11 cellular contexts compared by ENCODE assay signal in genomic region chr20:5719861-5720401, GRCh38. TPM values are rescaled to one million over a fixed set of nuclear protein-coding genes. Genes with fewer than 3 reads are reported as not detected.
DNase-seq lines count a peak whose midpoint lies in the region; ATAC-seq and TF ChIP-seq lines count a peak whose summit lies in the region.
"Had no signal": no experiment of that assay in that cellular context is flagged by ENCODE, and none has a peak within 500 bp of the region (broad histone marks: within the 10 kb centered on the region; RNA-seq: fewer than 3 reads in every experiment).

No MANE protein-coding gene starts in this region.

- no peaks in the 10 kb centered on the region for H3K27me3 ChIP-seq in mammary epithelial cell (ENCODE audit: insufficient read depth, low read length)
- no peaks in the 10 kb centered on the region for H3K27me3 ChIP-seq in body of pancreas
- H3K27me3 ChIP-seq: BLaER1 had no signal

- no peak overlapping the region for H3K27ac Mint-ChIP-seq in stimulated activated effector memory CD8-positive, alpha-beta T cell treated with anti-CD3 and anti-CD28 coated beads, Interleukin-12 subunit alpha, Interleukin-12 subunit beta, amount 100 ng/mL, for 72 hours
- H3K27ac Mint-ChIP-seq in progenitor cell of endocrine pancreas: no peak overlapping the region

- DNase-seq in activated T-cell treated with anti-CD3 and anti-CD28 coated beads, Interleukin-2, amount 50 U/mL, for 4 hours: no peak
- DNase-seq in activated T-cell treated with anti-CD3 and anti-CD28 coated beads for 4 hours: no peak
- peak; percentile 47 for DNase-seq in NCI-H69 (lab: John Stamatoyannopoulos, UW)
- peak; percentile 37 for DNase-seq in mammary epithelial cell
- no peak for DNase-seq in stimulated activated effector memory CD8-positive, alpha-beta T cell treated with anti-CD3 and anti-CD28 coated beads, Interleukin-12 subunit alpha, Interleukin-12 subunit beta, amount 100 ng/mL, for 72 hours (ENCODE audit: low spot score in 2 of 2)
- no peak for DNase-seq in progenitor cell of endocrine pancreas (ENCODE audit: low spot score, unreplicated experiment)
- DNase-seq in body of pancreas: no peak
- DNase-seq: stimulated activated CD4-positive, alpha-beta T cell treated with anti-CD3 and anti-CD28 coated beads, Interleukin-15, amount 100 ng/mL, for 24 hours had no signal

- no peak overlapping the region for H3K4me2 ChIP-seq in mammary epithelial cell (ENCODE audit: insufficient read depth, low read depth, low read length)
- H3K4me2 ChIP-seq: BLaER1 had no signal

- dilution Hi-C loops in mammary epithelial cell (cut with HindIII; ENCODE audit: low sequenced_read_pairs): no loop called here

- TF ChIP-seq CTCF in mammary epithelial cell (conservative IDR thresholded peaks at IDR 0.05 in 1 of 2, IDR thresholded peaks at IDR 0.05 in 1 of 2; ENCODE audit: extremely low read depth in 1 of 2, insufficient read depth in 1 of 2, low read depth in 1 of 2, low read length in 2 of 2) (no peak), progenitor cell of endocrine pancreas (IDR thresholded peaks at IDR 0.05; ENCODE audit: unreplicated experiment) (no peak), body of pancreas (IDR thresholded peaks at IDR 0.05) (no peak)

- H3K4me3 Mint-ChIP-seq in activated T-cell treated with anti-CD3 and anti-CD28 coated beads, Interleukin-2, amount 50 U/mL, for 4 hours: no peak overlapping the region
- no peak overlapping the region for H3K4me3 Mint-ChIP-seq in stimulated activated effector memory CD8-positive, alpha-beta T cell treated with anti-CD3 and anti-CD28 coated beads, Interleukin-12 subunit alpha, Interleukin-12 subunit beta, amount 100 ng/mL, for 72 hours
- H3K4me3 Mint-ChIP-seq in progenitor cell of endocrine pancreas (ENCODE audit: low read depth): no peak overlapping the region
- H3K4me3 Mint-ChIP-seq: activated naive CD8-positive, alpha-beta T cell had no signal

- H3K4me3 ChIP-seq in mammary epithelial cell (replicated peaks in 1 of 3; ENCODE audit: insufficient read depth in 1 of 3, low read depth in 2 of 3, low read length in 3 of 3) (no peak overlapping the region), body of pancreas (no peak overlapping the region)
- H3K4me3 ChIP-seq: BLaER1 had no signal

- no peaks in the 10 kb centered on the region for H3K79me2 ChIP-seq in mammary epithelial cell (ENCODE audit: insufficient read depth, low read length)

- ATAC-seq in activated T-cell treated with anti-CD3 and anti-CD28 coated beads, Interleukin-2, amount 50 U/mL, for 4 hours: peak; percentile 38 to 53
- ATAC-seq in stimulated activated effector memory CD8-positive, alpha-beta T cell treated with anti-CD3 and anti-CD28 coated beads, Interleukin-12 subunit alpha, Interleukin-12 subunit beta, amount 100 ng/mL, for 72 hours: peak; percentile 82
- ATAC-seq in HG03196 (IDR thresholded peaks at IDR 0.05; ENCODE audit: unreplicated experiment) (no peak), body of pancreas (no peak)

- no peak overlapping the region for H3K9ac ChIP-seq in mammary epithelial cell (ENCODE audit: insufficient read depth, low read length)
- H3K9ac ChIP-seq: BLaER1 had no signal

- H3K4me1 Mint-ChIP-seq in activated T-cell treated with anti-CD3 and anti-CD28 coated beads, Interleukin-2, amount 50 U/mL, for 4 hours (ENCODE audit: low read depth): peaks cover 38% of the 10 kb centered on the region
- peaks cover 11% of the 10 kb centered on the region for H3K4me1 Mint-ChIP-seq in stimulated activated effector memory CD8-positive, alpha-beta T cell treated with anti-CD3 and anti-CD28 coated beads, Interleukin-12 subunit alpha, Interleukin-12 subunit beta, amount 100 ng/mL, for 72 hours
- no peaks in the 10 kb centered on the region for H3K4me1 Mint-ChIP-seq in progenitor cell of endocrine pancreas (ENCODE audit: low read depth)

- no TSS peak for BruUV-seq in mammary epithelial cell (replicated peaks; lab: Mats Ljungman, UMichigan)

- in situ Hi-C loops in mammary epithelial cell (cut with MboI; ENCODE audit: low sequenced_read_pairs in 2 of 2): no loop called here

- CTCF ChIA-PET in mammary epithelial cell (lab: Charles Lee; ENCODE audit: low non-redundant PET): no interaction called here

- no peak overlapping the region for H2AFZ ChIP-seq in mammary epithelial cell (ENCODE audit: low read depth, low read length)

- TF ChIP-seq POLR2A in body of pancreas (IDR thresholded peaks at IDR 0.05): no peak

- peaks cover 10% of the 10 kb centered on the region for H3K9me3 Mint-ChIP-seq in activated T-cell treated with anti-CD3 and anti-CD28 coated beads, Interleukin-2, amount 50 U/mL, for 4 hours
- peaks cover 4% of the 10 kb centered on the region for H3K9me3 Mint-ChIP-seq in stimulated activated effector memory CD8-positive, alpha-beta T cell treated with anti-CD3 and anti-CD28 coated beads, Interleukin-12 subunit alpha, Interleukin-12 subunit beta, amount 100 ng/mL, for 72 hours
- H3K9me3 Mint-ChIP-seq in progenitor cell of endocrine pancreas (ENCODE audit: low read depth): no peaks in the 10 kb centered on the region

- H3K27me3 Mint-ChIP-seq in activated T-cell treated with anti-CD3 and anti-CD28 coated beads, Interleukin-2, amount 50 U/mL, for 4 hours (ENCODE audit: low read depth): no peaks in the 10 kb centered on the region
- H3K27me3 Mint-ChIP-seq in progenitor cell of endocrine pancreas: no peaks in the 10 kb centered on the region
- H3K27me3 Mint-ChIP-seq: activated naive CD8-positive, alpha-beta T cell had no signal

- H3K9me3 ChIP-seq in mammary epithelial cell (replicated peaks; ENCODE audit: insufficient read depth, low read length): no peaks in the 10 kb centered on the region
- H3K9me3 ChIP-seq in body of pancreas: no peaks in the 10 kb centered on the region
- H3K9me3 ChIP-seq: BLaER1 had no signal

- no peak overlapping the region for H3K27ac ChIP-seq in mammary epithelial cell (ENCODE audit: insufficient read depth, low read depth, low read length)
- no peak overlapping the region for H3K27ac ChIP-seq in body of pancreas
- H3K27ac ChIP-seq: BLaER1 had no signal

- H3K36me3 Mint-ChIP-seq in activated T-cell treated with anti-CD3 and anti-CD28 coated beads, Interleukin-2, amount 50 U/mL, for 4 hours (ENCODE audit: insufficient read depth): no peaks in the 10 kb centered on the region
- no peaks in the 10 kb centered on the region for H3K36me3 Mint-ChIP-seq in stimulated activated effector memory CD8-positive, alpha-beta T cell treated with anti-CD3 and anti-CD28 coated beads, Interleukin-12 subunit alpha, Interleukin-12 subunit beta, amount 100 ng/mL, for 72 hours
- no peaks in the 10 kb centered on the region for H3K36me3 Mint-ChIP-seq in progenitor cell of endocrine pancreas (ENCODE audit: insufficient read depth)
- H3K36me3 Mint-ChIP-seq: activated naive CD8-positive, alpha-beta T cell had no signal

- H3K4me1 ChIP-seq in mammary epithelial cell (ENCODE audit: insufficient read depth, low read length): peaks cover 17% of the 10 kb centered on the region
- no peaks in the 10 kb centered on the region for H3K4me1 ChIP-seq in body of pancreas

- H4K20me1 ChIP-seq in mammary epithelial cell (ENCODE audit: insufficient read depth, low read length): no peaks in the 10 kb centered on the region
- H4K20me1 ChIP-seq: BLaER1 had no signal

- H3K36me3 ChIP-seq in mammary epithelial cell (ENCODE audit: insufficient read depth, low read length) (no peaks in the 10 kb centered on the region), body of pancreas (replicated peaks in 1 of 2; ENCODE audit: insufficient read depth in 1 of 2, low read depth in 2 of 2) (no peaks in the 10 kb centered on the region)
- H3K36me3 ChIP-seq: BLaER1 had no signal

- WGBS in mammary epithelial cell (ENCODE audit: low coverage, missing lambda C conversion rate): 53% methylated on average over 6 of the region's 6 CpGs
- 37 to 41% methylated on average over 6 of the region's 6 CpGs for WGBS in body of pancreas, 2 donors

- intact Hi-C loops in mammary epithelial cell (cut with micrococcal nuclease): no loop called here
- intact Hi-C loops in body of pancreas (cut with DNase I): no loop called here

RNA-seq across cellular contexts. Expression of gene SHLD1, which starts 30.3 kb away (rescaled TPM):
- total RNA-seq in activated T-cell treated with anti-CD3 and anti-CD28 coated beads, Interleukin-2, amount 50 U/mL, for 4 hours: 1 to 10 TPM; 7.2 to 9.8 (median 9.1) TPM
- total RNA-seq in mammary epithelial cell (1 to 10 TPM; 1.0 to 2.0 TPM), progenitor cell of endocrine pancreas (8.3 and 8.5 TPM in 2 replicates), body of pancreas (1 to 10 TPM in 1 of 2 donors, not detected in 1; 1.8 TPM)
- 2.9 TPM for polyA plus RNA-seq in mammary epithelial cell
- polyA minus RNA-seq in mammary epithelial cell: 18.8 TPM

Comparison
In these comparisons a context has a peak if more than half of its experiments do, and no peak if none do; other contexts are left out.
1. ATAC-seq: peak in activated T-cell treated with anti-CD3 and anti-CD28 coated beads, Interleukin-2, amount 50 U/mL, for 4 hours (2 of 2) and stimulated activated effector memory CD8-positive, alpha-beta T cell treated with anti-CD3 and anti-CD28 coated beads, Interleukin-12 subunit alpha, Interleukin-12 subunit beta, amount 100 ng/mL, for 72 hours (single experiment); none in HG03196 (single experiment) and body of pancreas (single experiment).
2. DNase-seq: peak in NCI-H69 (single experiment) and mammary epithelial cell (single experiment); none in activated T-cell treated with anti-CD3 and anti-CD28 coated beads, Interleukin-2, amount 50 U/mL, for 4 hours (single experiment), activated T-cell treated with anti-CD3 and anti-CD28 coated beads for 4 hours (single experiment), stimulated activated effector memory CD8-positive, alpha-beta T cell treated with anti-CD3 and anti-CD28 coated beads, Interleukin-12 subunit alpha, Interleukin-12 subunit beta, amount 100 ng/mL, for 72 hours (0 of 2), progenitor cell of endocrine pancreas (single experiment) and body of pancreas (0 of 4).